ENCODE assay signal across 21 cellular contexts in the genomic region with DNA sequence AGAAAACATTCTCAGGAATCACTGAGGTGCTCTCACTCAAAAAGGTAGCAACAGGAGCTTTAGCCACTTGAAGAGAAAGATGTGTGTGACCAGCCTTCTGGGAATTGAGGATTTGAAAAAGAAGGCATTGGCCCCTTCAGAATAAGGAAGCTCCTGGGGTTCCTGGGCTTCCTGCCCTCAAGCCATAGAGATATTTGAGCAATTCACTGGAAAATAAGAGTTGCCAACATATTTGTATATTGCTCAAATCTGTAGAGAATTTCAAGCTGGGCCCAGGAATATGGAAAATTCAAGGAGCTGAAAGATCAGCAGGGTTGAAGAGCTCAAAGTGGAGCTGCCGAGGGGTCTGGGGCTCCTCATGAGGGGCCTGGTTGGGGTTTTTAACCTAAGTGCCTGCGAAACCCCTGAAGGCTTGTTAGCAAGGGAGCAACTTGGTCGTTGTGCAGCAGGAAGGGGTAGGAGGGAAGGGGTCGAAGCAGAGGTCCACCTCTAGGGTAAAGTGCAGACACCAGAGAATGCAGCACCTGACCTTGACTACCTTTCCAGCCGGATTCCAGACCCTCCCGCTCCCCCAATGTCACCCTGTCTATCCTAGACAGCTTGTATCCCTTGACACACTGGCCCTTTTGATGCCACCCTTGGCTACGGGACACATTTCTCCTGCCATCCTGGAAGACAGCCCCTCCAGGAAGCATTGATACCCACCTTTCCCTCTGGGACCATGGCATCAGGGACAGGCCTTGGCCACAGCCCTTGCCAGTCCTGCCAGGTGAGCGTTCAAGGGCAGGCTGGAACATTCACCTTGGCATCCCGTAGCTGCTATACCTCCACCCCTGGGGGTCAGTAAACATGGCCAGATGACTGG.
A peak's percentile ranks its signal among the peaks of the same experiment; 100 is the strongest.
DNase-seq lines count a peak whose midpoint lies in the region; TF ChIP-seq lines count a peak whose summit lies in the region.
"Had no signal": no experiment of that assay in that cellular context is flagged by ENCODE, and none has a peak within 500 bp of the region (broad histone marks: within the 10 kb centered on the region; RNA-seq: fewer than 3 reads in every experiment).

No MANE protein-coding gene starts in this region.

- no peak overlapping the region for H3K4me2 ChIP-seq in hepatocyte
- H3K4me2 ChIP-seq: BLaER1 had no signal

- H3K4me3 ChIP-seq in AG10803 (ENCODE audit: low read length) (no peak overlapping the region), fibroblast of the aortic adventitia (ENCODE audit: low read depth, low read length) (no peak overlapping the region), hepatocyte (no peak overlapping the region)
- H3K4me3 ChIP-seq: BLaER1, skin epidermis had no signal

- H4K20me1 ChIP-seq in hepatocyte (ENCODE audit: insufficient read depth, poor library complexity, severe bottlenecking), result no peaks in the 10 kb centered on the region
- H4K20me1 ChIP-seq: BLaER1 had no signal

- intact Hi-C loops in posterior vena cava (cut with DNase I), result no loop called here

- no peaks in the 10 kb centered on the region for H3K36me3 ChIP-seq in hepatocyte (replicated peaks; ENCODE audit: insufficient read depth, low read depth)
- H3K36me3 ChIP-seq: BLaER1, WERI-Rb-1 had no signal

- WGBS in hepatocyte (ENCODE audit: low lambda C conversion rate, missing lambda C conversion rate), result 85% methylated on average over 9 of the region's 9 CpGs

- H3K9me3 ChIP-seq in hepatocyte (ENCODE audit: low read depth), result no peaks in the 10 kb centered on the region
- H3K9me3 ChIP-seq: BLaER1 had no signal

- H3K4me1 ChIP-seq in hepatocyte (ENCODE audit: insufficient read depth), result peaks cover 15% of the 10 kb centered on the region

- no peak overlapping the region for H2AFZ ChIP-seq in hepatocyte

- no peaks in the 10 kb centered on the region for H3K9me2 ChIP-seq in hepatocyte (replicated peaks; ENCODE audit: insufficient read depth)

- peaks cover 5% of the 10 kb centered on the region for H3K79me2 ChIP-seq in hepatocyte

- DNase-seq in AG10803 (ENCODE audit: low read depth), result peak; percentile 77
- DNase-seq in NCI-H226, result peak; percentile 4
- DNase-seq in fibroblast of the aortic adventitia (ENCODE audit: low read depth), result peak; percentile 62
- peak; percentile 29 for DNase-seq in posterior vena cava (ENCODE audit: low spot score)
- no peak for DNase-seq in CD1c-positive myeloid dendritic cell (ENCODE audit: extremely low spot score)
- no peak for DNase-seq in hepatocyte (ENCODE audit: low spot score)
- DNase-seq in hippocampal formation (lab: John Stamatoyannopoulos, UW), result no peak
- DNase-seq: activated CD4-positive, alpha-beta T cell treated with anti-CD3 and anti-CD28 coated beads for 4 hours; activated naive CD4-positive, alpha-beta T cell treated with anti-CD3 and anti-CD28 coated beads, Interleukin-2, amount 50 U/mL, for 16 hours; amniotic stem cell; COR-L47; effector CD4-positive, alpha-beta T cell; islet precursor cell; NCI-H1048; NCI-H1694; NCI-H446 treated with DMSO at 0.1 percent for 48 hours; NCI-H82; stimulated activated naive B cell treated with anti-CD40 and anti-IgM and Interleukin-4, amounts not matched to agents 10 μg/mL and 1 μg/mL and 100 μg/mL, for 72 hours; WERI-Rb-1 had no signal

- TF ChIP-seq CTCF in AG10803 (conservative IDR thresholded peaks at IDR 0.05; ENCODE audit: low read length) (no peak), fibroblast of the aortic adventitia (IDR thresholded peaks at IDR 0.05; ENCODE audit: insufficient read depth, low read length) (no peak), hepatocyte (IDR thresholded peaks at IDR 0.05; ENCODE audit: poor library complexity) (no peak)

- H3K27me3 ChIP-seq in hepatocyte, result no peaks in the 10 kb centered on the region
- H3K27me3 ChIP-seq: BLaER1 had no signal

- H3K27ac ChIP-seq in hepatocyte, result no peak overlapping the region
- H3K27ac ChIP-seq: BLaER1, skin epidermis, WERI-Rb-1 had no signal

Comparison
In these comparisons a context has a peak if more than half of its experiments do, and no peak if none do; other contexts are left out.
1. DNase-seq: peak in AG10803 (single experiment), NCI-H226 (single experiment), fibroblast of the aortic adventitia (single experiment) and posterior vena cava (single experiment); none in CD1c-positive myeloid dendritic cell (single experiment), hepatocyte (single experiment) and hippocampal formation (0 of 2).